ENCODE assay signal across 14 cellular contexts in the genomic region with DNA sequence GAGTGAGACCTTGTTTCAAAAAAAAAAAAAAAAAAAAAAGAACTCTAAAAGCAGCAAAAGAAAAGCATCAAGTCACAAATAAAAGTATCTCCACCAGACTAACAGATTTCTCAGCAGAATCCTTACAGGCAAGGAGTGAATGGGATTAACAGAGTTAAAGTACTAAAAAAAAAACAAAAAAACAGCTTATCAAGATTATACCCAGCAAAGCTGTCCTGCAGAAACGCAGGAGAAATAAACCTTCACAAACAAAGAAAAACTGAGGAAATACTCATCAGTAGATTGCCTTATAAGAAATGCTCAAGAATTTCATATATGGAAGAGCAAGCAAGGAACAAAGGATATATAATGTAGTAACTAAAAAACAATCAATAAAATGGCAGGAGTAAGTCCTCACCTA.
"Had no signal": no experiment of that assay in that cellular context is flagged by ENCODE, and none has a peak within 500 bp of the region (broad histone marks: within the 10 kb centered on the region; RNA-seq: fewer than 3 reads in every experiment).

No MANE protein-coding gene starts in this region.

- H3K27ac Mint-ChIP-seq: activated CD8-positive, alpha-beta memory T cell treated with anti-CD3 and anti-CD28 coated beads, Interleukin-2, amount 10 ng/mL, durations not matched to agents 7 days and 5 days had no signal

- H3K9me3 ChIP-seq: pancreas, thyroid gland had no signal

- H3K27ac ChIP-seq: pancreas, thyroid gland had no signal

- DNase-seq: activated CD4-positive, alpha-beta T cell treated with anti-CD3 and anti-CD28 coated beads, Interleukin-2, amount 50 U/mL, for 1 hour; activated CD4-positive, CD25-positive, alpha-beta regulatory T cell; activated CD8-positive, alpha-beta memory T cell treated with anti-CD3 and anti-CD28 coated beads, Interleukin-2, amount 10 ng/mL, durations not matched to agents 7 days and 5 days; activated gamma-delta T cell; activated T-cell treated with anti-CD3 and anti-CD28 coated beads, Interleukin-2, amount 50 U/mL, for 24 hours; foreskin melanocyte; heart right ventricle; islet precursor cell; pancreas; retina; stimulated activated CD4-positive, alpha-beta T cell treated with anti-CD3 and anti-CD28 coated beads, Interleukin-15, amount 100 ng/mL, for 24 hours; stimulated activated CD4-positive, alpha-beta T cell treated with anti-CD3 and anti-CD28 coated beads, Interleukin-4, amount 100 ng/mL, for 24 hours; thyroid gland had no signal

- H3K4me3 Mint-ChIP-seq: activated CD8-positive, alpha-beta memory T cell treated with anti-CD3 and anti-CD28 coated beads, Interleukin-2, amount 10 ng/mL, durations not matched to agents 7 days and 5 days; activated T-cell treated with anti-CD3 and anti-CD28 coated beads, Interleukin-2, amount 50 U/mL, for 24 hours; memory B cell had no signal

- H3K36me3 ChIP-seq: heart right ventricle, pancreas, thyroid gland had no signal

- H3K4me3 ChIP-seq: pancreas, thyroid gland had no signal

- H3K27me3 Mint-ChIP-seq: activated CD8-positive, alpha-beta memory T cell treated with anti-CD3 and anti-CD28 coated beads, Interleukin-2, amount 10 ng/mL, durations not matched to agents 7 days and 5 days; activated T-cell treated with anti-CD3 and anti-CD28 coated beads, Interleukin-2, amount 50 U/mL, for 24 hours; memory B cell had no signal

- ATAC-seq: activated CD8-positive, alpha-beta memory T cell treated with anti-CD3 and anti-CD28 coated beads, Interleukin-2, amount 10 ng/mL, durations not matched to agents 7 days and 5 days; pancreas had no signal

- H3K27me3 ChIP-seq: heart right ventricle, pancreas, thyroid gland had no signal
